Comparison of ENCODE assay signal across 28 cellular contexts in genomic region chr18:58370662-58371061, GRCh38.
"Had no signal": no experiment of that assay in that cellular context is flagged by ENCODE, and none has a peak within 500 bp of the region (broad histone marks: within the 10 kb centered on the region; RNA-seq: fewer than 3 reads in every experiment).

No MANE protein-coding gene starts in this region.

- H3K4me1 Mint-ChIP-seq: memory B cell; naive thymus-derived CD8-positive, alpha-beta T cell; stimulated activated naive B cell treated with anti-CD40 and anti-IgM and Interleukin-4, amounts not matched to agents 10 μg/mL and 1 μg/mL and 100 μg/mL, for 72 hours had no signal

- H3K36me3 ChIP-seq: ovary, vagina had no signal

- H3K27me3 Mint-ChIP-seq: memory B cell; naive thymus-derived CD8-positive, alpha-beta T cell; progenitor cell of endocrine pancreas; stimulated activated naive B cell treated with anti-CD40 and anti-IgM and Interleukin-4, amounts not matched to agents 10 μg/mL and 1 μg/mL and 100 μg/mL, for 72 hours had no signal

- H3K27ac ChIP-seq: left ventricle myocardium inferior, ovary, sigmoid colon, stomach, testis, thyroid gland, transverse colon, upper lobe of left lung, vagina had no signal

- H3K4me3 ChIP-seq: left ventricle myocardium inferior, lung, ovary, sigmoid colon, smooth muscle cell, stomach, testis, thyroid gland, transverse colon, upper lobe of left lung, vagina had no signal

- H3K4me3 Mint-ChIP-seq: memory B cell; naive thymus-derived CD8-positive, alpha-beta T cell; nephron; stimulated activated naive B cell treated with anti-CD40 and anti-IgM and Interleukin-4, amounts not matched to agents 10 μg/mL and 1 μg/mL and 100 μg/mL, for 72 hours had no signal

- H3K27ac Mint-ChIP-seq: memory B cell; stimulated activated naive B cell treated with anti-CD40 and anti-IgM and Interleukin-4, amounts not matched to agents 10 μg/mL and 1 μg/mL and 100 μg/mL, for 72 hours had no signal

- H3K9me3 Mint-ChIP-seq: memory B cell; naive thymus-derived CD8-positive, alpha-beta T cell; nephron; stimulated activated naive B cell treated with anti-CD40 and anti-IgM and Interleukin-4, amounts not matched to agents 10 μg/mL and 1 μg/mL and 100 μg/mL, for 72 hours had no signal

- H3K4me2 ChIP-seq: smooth muscle cell had no signal

- H3K4me1 ChIP-seq: left ventricle myocardium inferior, sigmoid colon, stomach, testis, transverse colon, upper lobe of left lung, vagina had no signal

- H3K27me3 ChIP-seq: ovary, sigmoid colon, stomach, testis, thyroid gland, transverse colon, upper lobe of left lung, vagina had no signal

- DNase-seq: head of caudate nucleus; hippocampal formation; kidney glomerular epithelial cell; left cardiac atrium; left ventricle myocardium inferior; midbrain; naive thymus-derived CD8-positive, alpha-beta T cell; ovary; retina; right cardiac atrium; sigmoid colon; stimulated activated CD4-positive, alpha-beta T cell treated with anti-CD3 and anti-CD28 coated beads, Interleukin-1b, Interleukin-23, amount 100 ng/mL, for 48 hours; stimulated activated CD4-positive, alpha-beta T cell treated with anti-CD3 and anti-CD28 coated beads, Interleukin-2, amount 100 ng/mL, for 48 hours; stimulated activated CD4-positive, alpha-beta T cell treated with anti-CD3 and anti-CD28 coated beads, Interleukin-4, amount 100 ng/mL, for 4 hours; stimulated activated CD8-positive, alpha-beta memory T cell treated with anti-CD3 and anti-CD28 coated beads, Interleukin-4, amount 100 ng/mL, for 48 hours; stimulated activated naive B cell treated with anti-CD40 and anti-IgM and Interleukin-4, amounts not matched to agents 10 μg/mL and 1 μg/mL and 100 μg/mL, for 72 hours; stimulated activated naive CD8-positive, alpha-beta T cell treated with anti-CD3 and anti-CD28 coated beads, Interleukin-15, Interleukin-2, amounts not matched to agents 100 U/mL and 50 U/mL, for 24 hours; stomach; testis; thyroid gland; transverse colon; upper lobe of left lung had no signal

- H3K9me3 ChIP-seq: left ventricle myocardium inferior, ovary, sigmoid colon, stomach, testis, thyroid gland, transverse colon, upper lobe of left lung, vagina had no signal
